ENCODE assay signal across 11 cellular contexts in the genomic region with DNA sequence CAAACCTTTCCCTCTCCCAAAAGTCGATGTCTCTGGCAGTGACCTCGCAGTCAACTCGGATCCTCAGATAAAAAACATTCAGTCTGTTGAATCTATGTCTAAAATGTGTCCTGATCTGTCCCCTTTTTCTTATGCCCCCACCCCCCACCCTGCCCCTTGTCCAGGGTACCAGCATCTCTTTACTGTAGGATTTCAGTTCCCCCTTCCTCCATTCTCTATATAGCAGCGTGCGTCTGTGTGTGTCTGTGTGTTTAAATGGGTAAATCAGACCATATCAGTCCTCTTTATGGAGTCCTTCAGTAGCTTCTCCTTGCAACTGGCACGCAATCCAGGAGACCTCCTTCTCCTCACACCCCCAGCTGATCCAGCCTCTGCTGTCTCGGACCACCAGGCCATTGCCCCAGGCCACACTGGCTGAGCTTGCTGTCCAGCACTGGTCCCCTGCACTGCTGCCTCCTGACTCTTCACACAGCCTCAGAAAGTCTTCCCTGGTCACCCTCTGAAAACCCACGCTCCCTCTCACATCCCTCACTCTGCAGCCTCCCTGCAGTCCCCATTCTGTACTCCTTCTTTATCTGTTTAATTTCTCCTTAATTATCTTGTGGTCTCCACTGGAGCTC. TPM values are rescaled to one million over a fixed set of nuclear protein-coding genes. Genes with fewer than 3 reads are reported as not detected.
DNase-seq lines count a peak whose midpoint lies in the region; TF ChIP-seq lines count a peak whose summit lies in the region.
"Had no signal": no experiment of that assay in that cellular context is flagged by ENCODE, and none has a peak within 500 bp of the region (broad histone marks: within the 10 kb centered on the region; RNA-seq: fewer than 3 reads in every experiment).

No MANE protein-coding gene starts in this region.

- POLR2A ChIA-PET in activated CD4-positive, alpha-beta T cell treated with anti-CD3 and anti-CD28 coated beads, Interleukin-2, amount 10 ng/mL, durations not matched to agents 7 days and 5 days (lab: Charles Lee), result no interaction called here
- POLR2A ChIA-PET in HEK293T (lab: Yijun Ruan, JAX), result no interaction called here

- no peaks in the 10 kb centered on the region for H3K9me2 ChIP-seq in MM.1S (replicated peaks; ENCODE audit: insufficient read depth, low read length)

- H3K4me3 Mint-ChIP-seq in activated CD4-positive, alpha-beta T cell treated with anti-CD3 and anti-CD28 coated beads, Interleukin-2, amount 10 ng/mL, durations not matched to agents 7 days and 5 days, result peak overlapping the region; percentile 58
- peak overlapping the region; percentile 86 for H3K4me3 Mint-ChIP-seq in dendritic cell treated with granulocyte-macrophage colony-stimulating factor and Interleukin-4, amounts not matched to agents 40 ng/mL and 50 ng/mL, for 4 days

- H3K4me1 ChIP-seq in MM.1S (ENCODE audit: low read length), result peaks cover 44% of the 10 kb centered on the region
- peaks cover 20 to 77% (median 66%) of the 10 kb centered on the region in 6 donors for H3K4me1 ChIP-seq in spleen

- no peaks in the 10 kb centered on the region for H4K20me1 ChIP-seq in MM.1S (ENCODE audit: insufficient read depth, low read length)

- H3K36me3 ChIP-seq in MM.1S (replicated peaks; ENCODE audit: insufficient read depth, low read length) (peaks cover 5% of the 10 kb centered on the region; the same call in 1 of the 2 replicates), spleen (peaks cover 0 to 24% (median 6%) of the 10 kb centered on the region in 6 donors)
- H3K36me3 ChIP-seq: brain microvascular endothelial cell had no signal

- H3K27me3 Mint-ChIP-seq in activated CD4-positive, alpha-beta T cell treated with anti-CD3 and anti-CD28 coated beads, Interleukin-2, amount 10 ng/mL, durations not matched to agents 7 days and 5 days, result peaks cover 62% of the 10 kb centered on the region
- no peaks in the 10 kb centered on the region for H3K27me3 Mint-ChIP-seq in dendritic cell treated with granulocyte-macrophage colony-stimulating factor and Interleukin-4, amounts not matched to agents 40 ng/mL and 50 ng/mL, for 4 days

- H3K79me2 ChIP-seq in MM.1S (ENCODE audit: low read length), result peaks cover 51% of the 10 kb centered on the region

- no peaks in the 10 kb centered on the region for H3K36me3 Mint-ChIP-seq in activated CD4-positive, alpha-beta T cell treated with anti-CD3 and anti-CD28 coated beads, Interleukin-2, amount 10 ng/mL, durations not matched to agents 7 days and 5 days (ENCODE audit: low read depth)
- peaks cover 69% of the 10 kb centered on the region for H3K36me3 Mint-ChIP-seq in dendritic cell treated with granulocyte-macrophage colony-stimulating factor and Interleukin-4, amounts not matched to agents 40 ng/mL and 50 ng/mL, for 4 days (ENCODE audit: low read depth)

- no peaks in the 10 kb centered on the region for H3K9me3 ChIP-seq in MM.1S (replicated peaks; ENCODE audit: insufficient read depth, low read length)
- H3K9me3 ChIP-seq in spleen, result no peaks in the 10 kb centered on the region

- intact Hi-C loops in dendritic cell treated with granulocyte-macrophage colony-stimulating factor and Interleukin-4, amounts not matched to agents 40 ng/mL and 50 ng/mL, for 4 days (cut with micrococcal nuclease), result no loop called here
- intact Hi-C loops in spleen (cut with DNase I; ENCODE audit: low total_unique reads), result no loop called here

- peaks cover 37% of the 10 kb centered on the region for H3F3A ChIP-seq in MM.1S (ENCODE audit: insufficient read depth, low read length)

- 72 to 76% (median 74%) methylated on average over 8 of the region's 8 CpGs for WGBS in spleen, 5 donors

- TF ChIP-seq POLR2A in spleen (IDR thresholded peaks at IDR 0.05), result no peak

- 0 out of 2 replicates have a peak overlapping the region, but pooled peaks have one; percentile 31 for H2AFZ ChIP-seq in MM.1S (ENCODE audit: low read length)

- peak overlapping the region; percentile 78; the same call in 1 of the 2 replicates for H3K9ac ChIP-seq in MM.1S (ENCODE audit: low read length)

- no peak overlapping the region for H3K27ac Mint-ChIP-seq in activated CD4-positive, alpha-beta T cell treated with anti-CD3 and anti-CD28 coated beads, Interleukin-2, amount 10 ng/mL, durations not matched to agents 7 days and 5 days
- H3K27ac Mint-ChIP-seq in dendritic cell treated with granulocyte-macrophage colony-stimulating factor and Interleukin-4, amounts not matched to agents 40 ng/mL and 50 ng/mL, for 4 days, result peak overlapping the region; percentile 85

- CTCF ChIA-PET in activated CD4-positive, alpha-beta T cell treated with anti-CD3 and anti-CD28 coated beads, Interleukin-2, amount 10 ng/mL, durations not matched to agents 7 days and 5 days (lab: Charles Lee), result interaction anchor here (1.4 kb wide), 2 partner anchors 24 to 87 kb away, joined by 3 read pairs; no protein-coding TSS in a partner anchor
- CTCF ChIA-PET in HEK293T (lab: Yijun Ruan, JAX), result interaction anchor here (1.0 to 1.3 kb wide), 3 partner anchors 9 to 88 kb away, joined by 3 read pairs; no protein-coding TSS in a partner anchor

- TF ChIP-seq CTCF in MM.1S (IDR thresholded peaks at IDR 0.05; ENCODE audit: low read length) (no peak), spleen (IDR thresholded peaks at IDR 0.05 in 8 of 11, conservative IDR thresholded peaks at IDR 0.05 in 3 of 11) (no peak)

- H3K4me2 ChIP-seq in MM.1S (ENCODE audit: low read depth, low read length), result peak overlapping the region; percentile 86

- H3K27me3 ChIP-seq in MM.1S (replicated peaks; ENCODE audit: insufficient read depth, low read length), result no peaks in the 10 kb centered on the region
- H3K27me3 ChIP-seq in spleen (replicated peaks in 1 of 7), result peaks cover 0 to 27% (median 0%) of the 10 kb centered on the region in 7 donors
- H3K27me3 ChIP-seq: brain microvascular endothelial cell had no signal

- H3K9me3 Mint-ChIP-seq in activated CD4-positive, alpha-beta T cell treated with anti-CD3 and anti-CD28 coated beads, Interleukin-2, amount 10 ng/mL, durations not matched to agents 7 days and 5 days, result no peaks in the 10 kb centered on the region
- no peaks in the 10 kb centered on the region for H3K9me3 Mint-ChIP-seq in dendritic cell treated with granulocyte-macrophage colony-stimulating factor and Interleukin-4, amounts not matched to agents 40 ng/mL and 50 ng/mL, for 4 days

- DNase-seq in activated CD4-positive, alpha-beta T cell treated with anti-CD3 and anti-CD28 coated beads, Interleukin-2, amount 10 ng/mL, durations not matched to agents 7 days and 5 days, result no peak
- no peak for DNase-seq in activated CD4-positive, alpha-beta T cell treated with anti-CD3 and anti-CD28 coated beads for 4 hours
- DNase-seq in MM.1S (no peak), spleen (no peak), amygdala (lab: John Stamatoyannopoulos, UW) (no peak), HEK293T (ENCODE audit: extremely low spot score) (no peak), NCI-H2171 treated with DMSO at 0.1 percent for 48 hours (lab: John Stamatoyannopoulos, UW) (no peak)
- DNase-seq: brain microvascular endothelial cell, NCI-H187 treated with DMSO at 0.1 percent for 48 hours, posterior cingulate gyrus had no signal

- H3K4me3 ChIP-seq in MM.1S (ENCODE audit: low read length) (peak overlapping the region; percentile 82), spleen (peak overlapping the region in 5 of 8 donors; percentile 72 to 82 (median 78))

- peaks cover 18% of the 10 kb centered on the region for H3K4me1 Mint-ChIP-seq in activated CD4-positive, alpha-beta T cell treated with anti-CD3 and anti-CD28 coated beads, Interleukin-2, amount 10 ng/mL, durations not matched to agents 7 days and 5 days
- H3K4me1 Mint-ChIP-seq in dendritic cell treated with granulocyte-macrophage colony-stimulating factor and Interleukin-4, amounts not matched to agents 40 ng/mL and 50 ng/mL, for 4 days (ENCODE audit: low read depth), result peaks cover 68% of the 10 kb centered on the region

- H3K27ac ChIP-seq in MM.1S (ENCODE audit: low read length) (peak overlapping the region; percentile 96; the same call in 1 of the 2 replicates), spleen (peak overlapping the region in 6 of 8 donors; percentile 36 to 88 (median 86))
- H3K27ac ChIP-seq: brain microvascular endothelial cell had no signal

TF ChIP-seq in HEK293T, 16 proteins besides CTCF, POLR2A, EP300 and RAD21:
- TF ChIP-seq FOXA1 (IDR thresholded peaks at IDR 0.05) (no peak), TARDBP (IDR thresholded peaks at IDR 0.05) (no peak), SUZ12 (IDR thresholded peaks at IDR 0.05) (no peak), CTBP1 (IDR thresholded peaks at IDR 0.05; ENCODE audit: borderline replicate concordance) (no peak), ELF4 (IDR thresholded peaks at IDR 0.05) (no peak), ARNT (IDR thresholded peaks at IDR 0.05) (no peak), L3MBTL2 (conservative IDR thresholded peaks at IDR 0.05) (no peak), FOXM1 (IDR thresholded peaks at IDR 0.05; ENCODE audit: borderline replicate concordance) (no peak), HDGF (IDR thresholded peaks at IDR 0.05; ENCODE audit: borderline replicate concordance) (no peak), FOXK2 (IDR thresholded peaks at IDR 0.05) (no peak), LEF1 (IDR thresholded peaks at IDR 0.05; ENCODE audit: borderline replicate concordance) (no peak), BHLHE40 (IDR thresholded peaks at IDR 0.05; ENCODE audit: borderline replicate concordance) (no peak), SP1 (IDR thresholded peaks at IDR 0.05) (no peak), NFRKB (IDR thresholded peaks at IDR 0.05) (no peak), ZNF384 (IDR thresholded peaks at IDR 0.05) (no peak)
- TF ChIP-seq, protein P1, sequence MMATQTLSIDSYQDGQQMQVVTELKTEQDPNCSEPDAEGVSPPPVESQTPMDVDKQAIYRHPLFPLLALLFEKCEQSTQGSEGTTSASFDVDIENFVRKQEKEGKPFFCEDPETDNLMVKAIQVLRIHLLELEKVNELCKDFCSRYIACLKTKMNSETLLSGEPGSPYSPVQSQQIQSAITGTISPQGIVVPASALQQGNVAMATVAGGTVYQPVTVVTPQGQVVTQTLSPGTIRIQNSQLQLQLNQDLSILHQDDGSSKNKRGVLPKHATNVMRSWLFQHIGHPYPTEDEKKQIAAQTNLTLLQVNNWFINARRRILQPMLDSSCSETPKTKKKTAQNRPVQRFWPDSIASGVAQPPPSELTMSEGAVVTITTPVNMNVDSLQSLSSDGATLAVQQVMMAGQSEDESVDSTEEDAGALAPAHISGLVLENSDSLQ (IDR thresholded peaks at IDR 0.05), result no peak
TF ChIP-seq in HEK293T: peak in this region for 0.

RNA-seq across cellular contexts. Expression of gene LRRK1, which starts 1.5 kb away (rescaled TPM):
- total RNA-seq in activated CD4-positive, alpha-beta T cell treated with anti-CD3 and anti-CD28 coated beads, Interleukin-2, amount 10 ng/mL, durations not matched to agents 7 days and 5 days, result under 1 TPM; 0.40 to 0.45 TPM
- total RNA-seq in spleen, result 10 to 100 TPM; 31.3 to 60.2 (median 49.9) TPM
- 10 to 100 TPM; 12.0 to 23.6 (median 12.8) TPM for polyA plus RNA-seq in spleen

RNA-seq across cellular contexts. Expression of gene ALDH1A3, which starts 41.0 kb away (rescaled TPM):
- total RNA-seq in activated CD4-positive, alpha-beta T cell treated with anti-CD3 and anti-CD28 coated beads, Interleukin-2, amount 10 ng/mL, durations not matched to agents 7 days and 5 days, result not detected
- total RNA-seq in spleen, result 10 to 100 TPM in 2 of 7 donors, 1 to 10 TPM in 4, under 1 TPM in 1; 0.94 to 22.3 (median 6.4) TPM
- polyA plus RNA-seq in spleen, result 1 to 10 TPM; 1.1 to 4.0 (median 1.4) TPM

Comparison
In these comparisons a context has a peak if more than half of its experiments do, and no peak if none do; other contexts are left out.
1. RNA of gene LRRK1, which starts 1.5 kb away (total RNA-seq): 31.3 to 60.2 TPM in spleen; 0.40 to 0.45 TPM in activated CD4-positive, alpha-beta T cell treated with anti-CD3 and anti-CD28 coated beads, Interleukin-2, amount 10 ng/mL, durations not matched to agents 7 days and 5 days; every median in the first group is over 10 times any median in the second.